Comparison of ENCODE assay signal across 1 cellular context in the genomic region with DNA sequence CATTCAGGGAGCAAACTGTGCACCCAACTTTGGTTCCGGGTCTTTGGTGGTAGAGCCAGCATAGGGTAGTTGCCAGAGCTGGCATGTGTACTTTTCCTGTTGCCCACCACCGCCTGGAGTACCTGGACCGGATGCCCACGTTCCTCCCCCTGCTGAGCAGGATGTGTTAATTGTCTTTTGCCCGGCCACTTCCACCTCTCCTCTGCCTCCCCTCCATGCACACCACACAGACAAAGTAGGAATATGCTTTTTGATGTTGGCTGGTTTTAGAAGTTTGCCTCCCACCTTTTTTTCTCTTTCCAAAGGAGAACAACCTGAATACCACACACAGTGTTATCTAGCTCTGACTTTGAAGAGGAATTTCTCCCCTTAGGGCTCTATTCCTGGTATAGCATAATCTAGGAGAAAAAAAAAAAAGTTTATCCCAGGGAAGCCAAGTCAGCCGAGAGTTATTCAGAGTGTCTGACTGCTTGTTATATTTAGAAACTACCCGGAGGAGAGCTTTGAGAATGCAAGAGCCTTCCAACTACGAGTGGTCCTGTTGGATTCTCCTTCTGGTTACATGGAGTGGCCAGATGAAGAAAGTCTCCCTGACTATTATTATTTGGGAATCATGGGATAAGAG.
TF ChIP-seq lines count a peak whose summit lies in the region.

No MANE protein-coding gene starts in this region.

TF ChIP-seq in WTC11, 78 proteins besides CTCF, POLR2A, EP300 and RAD21 (continued from another document):
- TF ChIP-seq, protein P1, sequence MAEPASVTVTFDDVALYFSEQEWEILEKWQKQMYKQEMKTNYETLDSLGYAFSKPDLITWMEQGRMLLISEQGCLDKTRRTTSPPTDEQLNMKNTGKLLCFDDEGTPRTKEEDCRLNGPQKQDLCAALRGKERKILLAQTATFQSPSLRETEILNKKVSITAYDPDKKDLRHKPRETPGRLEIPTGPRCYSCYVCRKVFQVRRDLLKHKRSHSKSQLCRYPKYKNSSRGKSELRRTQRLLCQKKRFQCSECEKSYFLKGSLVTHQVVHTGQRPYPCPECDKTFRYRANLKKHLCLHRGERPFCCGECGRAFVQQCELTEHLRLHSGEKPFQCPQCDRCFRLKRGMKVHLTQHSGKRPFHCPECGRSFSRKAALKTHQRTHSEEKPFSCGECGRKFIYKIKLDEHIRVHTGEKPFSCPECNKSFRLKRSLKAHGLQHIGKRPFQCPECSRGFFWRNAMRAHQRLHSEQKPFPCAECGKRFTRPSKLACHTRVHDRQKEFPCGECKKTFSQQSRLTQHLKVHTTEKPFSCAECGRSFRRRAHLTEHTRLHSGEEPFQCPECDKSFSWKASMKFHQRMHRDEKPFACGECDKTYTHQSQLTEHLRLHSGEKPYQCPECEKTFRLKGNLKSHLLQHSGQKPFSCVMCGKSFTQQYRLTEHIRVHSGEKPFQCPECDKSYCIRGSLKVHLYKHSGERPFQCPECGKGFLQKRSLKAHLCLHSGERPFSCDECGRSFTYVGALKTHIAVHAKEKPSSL (CRISPR knock-in tag; conservative IDR thresholded peaks at IDR 0.05), result no peak
- TF ChIP-seq, protein P2, sequence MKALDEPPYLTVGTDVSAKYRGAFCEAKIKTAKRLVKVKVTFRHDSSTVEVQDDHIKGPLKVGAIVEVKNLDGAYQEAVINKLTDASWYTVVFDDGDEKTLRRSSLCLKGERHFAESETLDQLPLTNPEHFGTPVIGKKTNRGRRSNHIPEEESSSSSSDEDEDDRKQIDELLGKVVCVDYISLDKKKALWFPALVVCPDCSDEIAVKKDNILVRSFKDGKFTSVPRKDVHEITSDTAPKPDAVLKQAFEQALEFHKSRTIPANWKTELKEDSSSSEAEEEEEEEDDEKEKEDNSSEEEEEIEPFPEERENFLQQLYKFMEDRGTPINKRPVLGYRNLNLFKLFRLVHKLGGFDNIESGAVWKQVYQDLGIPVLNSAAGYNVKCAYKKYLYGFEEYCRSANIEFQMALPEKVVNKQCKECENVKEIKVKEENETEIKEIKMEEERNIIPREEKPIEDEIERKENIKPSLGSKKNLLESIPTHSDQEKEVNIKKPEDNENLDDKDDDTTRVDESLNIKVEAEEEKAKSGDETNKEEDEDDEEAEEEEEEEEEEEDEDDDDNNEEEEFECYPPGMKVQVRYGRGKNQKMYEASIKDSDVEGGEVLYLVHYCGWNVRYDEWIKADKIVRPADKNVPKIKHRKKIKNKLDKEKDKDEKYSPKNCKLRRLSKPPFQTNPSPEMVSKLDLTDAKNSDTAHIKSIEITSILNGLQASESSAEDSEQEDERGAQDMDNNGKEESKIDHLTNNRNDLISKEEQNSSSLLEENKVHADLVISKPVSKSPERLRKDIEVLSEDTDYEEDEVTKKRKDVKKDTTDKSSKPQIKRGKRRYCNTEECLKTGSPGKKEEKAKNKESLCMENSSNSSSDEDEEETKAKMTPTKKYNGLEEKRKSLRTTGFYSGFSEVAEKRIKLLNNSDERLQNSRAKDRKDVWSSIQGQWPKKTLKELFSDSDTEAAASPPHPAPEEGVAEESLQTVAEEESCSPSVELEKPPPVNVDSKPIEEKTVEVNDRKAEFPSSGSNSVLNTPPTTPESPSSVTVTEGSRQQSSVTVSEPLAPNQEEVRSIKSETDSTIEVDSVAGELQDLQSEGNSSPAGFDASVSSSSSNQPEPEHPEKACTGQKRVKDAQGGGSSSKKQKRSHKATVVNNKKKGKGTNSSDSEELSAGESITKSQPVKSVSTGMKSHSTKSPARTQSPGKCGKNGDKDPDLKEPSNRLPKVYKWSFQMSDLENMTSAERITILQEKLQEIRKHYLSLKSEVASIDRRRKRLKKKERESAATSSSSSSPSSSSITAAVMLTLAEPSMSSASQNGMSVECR (CRISPR knock-in tag; IDR thresholded peaks at IDR 0.05; ENCODE audit: borderline replicate concordance), result no peak
- no peak for TF ChIP-seq ZNF219 (CRISPR knock-in tag; IDR thresholded peaks at IDR 0.05; ENCODE audit: borderline replicate concordance)
- TF ChIP-seq, protein P3, sequence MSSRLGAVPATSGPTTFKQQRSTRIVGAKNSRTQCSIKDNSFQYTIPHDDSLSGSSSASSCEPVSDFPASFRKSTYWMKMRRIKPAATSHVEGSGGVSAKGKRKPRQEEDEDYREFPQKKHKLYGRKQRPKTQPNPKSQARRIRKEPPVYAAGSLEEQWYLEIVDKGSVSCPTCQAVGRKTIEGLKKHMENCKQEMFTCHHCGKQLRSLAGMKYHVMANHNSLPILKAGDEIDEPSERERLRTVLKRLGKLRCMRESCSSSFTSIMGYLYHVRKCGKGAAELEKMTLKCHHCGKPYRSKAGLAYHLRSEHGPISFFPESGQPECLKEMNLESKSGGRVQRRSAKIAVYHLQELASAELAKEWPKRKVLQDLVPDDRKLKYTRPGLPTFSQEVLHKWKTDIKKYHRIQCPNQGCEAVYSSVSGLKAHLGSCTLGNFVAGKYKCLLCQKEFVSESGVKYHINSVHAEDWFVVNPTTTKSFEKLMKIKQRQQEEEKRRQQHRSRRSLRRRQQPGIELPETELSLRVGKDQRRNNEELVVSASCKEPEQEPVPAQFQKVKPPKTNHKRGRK (CRISPR knock-in tag; IDR thresholded peaks at IDR 0.05; ENCODE audit: borderline replicate concordance), result no peak
- no peak for TF ChIP-seq GABPB1 (CRISPR knock-in tag; IDR thresholded peaks at IDR 0.05)
